ENCODE assay signal across 8 cellular contexts in the genomic region with DNA sequence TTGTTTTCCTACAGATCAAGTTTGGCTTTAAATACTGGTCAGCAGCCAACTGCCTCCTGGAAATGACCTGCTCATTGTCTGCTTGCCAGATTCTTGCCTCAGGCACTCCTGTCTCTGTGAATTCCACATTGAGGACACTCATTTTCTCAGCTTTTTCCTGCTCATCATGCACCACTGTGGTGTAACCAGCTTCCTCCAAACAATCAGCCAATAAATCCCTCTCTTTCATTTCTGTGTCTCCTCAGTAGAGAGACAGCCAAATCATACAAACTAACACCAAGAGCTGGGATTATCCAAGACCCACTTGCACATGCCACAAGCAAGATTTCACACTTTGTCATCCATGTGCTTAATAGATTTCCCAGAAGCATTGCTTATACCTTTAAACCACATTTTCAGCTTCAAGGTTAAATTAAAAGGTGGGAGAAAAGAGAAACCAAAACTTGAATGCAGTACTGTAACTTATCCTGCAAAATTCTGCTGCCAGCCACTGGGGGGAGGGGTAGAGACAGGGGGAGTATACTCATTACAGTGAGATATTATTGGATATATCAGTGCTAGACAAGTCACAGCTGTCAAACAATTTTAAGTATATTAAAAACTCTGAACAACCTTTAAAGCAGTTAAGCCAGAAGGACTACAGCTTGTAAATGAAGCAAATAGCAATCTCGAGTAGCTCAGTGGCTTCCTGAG.
DNase-seq lines count a peak whose midpoint lies in the region; ATAC-seq, FAIRE-seq and TF ChIP-seq lines count a peak whose summit lies in the region.

No MANE protein-coding gene starts in this region.

- peak; percentile 17 for TF ChIP-seq CTCF in D721Med (IDR thresholded peaks at IDR 0.05; ENCODE audit: insufficient read depth, missing control alignments)
- TF ChIP-seq CTCF in HCT116 (IDR thresholded peaks at IDR 0.05 in 2 of 3, conservative IDR thresholded peaks at IDR 0.05 in 1 of 3; ENCODE audit: borderline replicate concordance in 1 of 3, insufficient read depth in 1 of 3, low read depth in 2 of 3, low read length in 2 of 3): peak in 2 of 3 experiments; percentile 10 to 27; a peak in 3 of 6 replicates
- peak in 3 of 6 experiments; percentile 12 to 33 (median 13) for TF ChIP-seq CTCF in Peyer's patch (IDR thresholded peaks at IDR 0.05)
- TF ChIP-seq CTCF in cardiac fibroblast (IDR thresholded peaks at IDR 0.05; ENCODE audit: low read depth, low read length): peak; percentile 11
- peak; percentile 17; the same call in 1 of the 2 replicates for TF ChIP-seq CTCF in HepG2 (CRISPR knock-in tag; IDR thresholded peaks at IDR 0.05)

- TF ChIP-seq RAD21 in HCT116 (IDR thresholded peaks at IDR 0.05; ENCODE audit: low read depth) (0 out of 2 replicates have a peak, but pooled peaks have one; percentile 5), HepG2 (CRISPR knock-in tag; IDR thresholded peaks at IDR 0.05) (no peak)

- DNase-seq in D721Med (ENCODE audit: insufficient read length, low spot score): no peak
- peak; percentile 15 for DNase-seq in HCT116 (ENCODE audit: low read depth, low spot score)
- DNase-seq in Peyer's patch: peak in 1 of 3 donors; percentile 58
- peak; percentile 97 to 98 for DNase-seq in cardiac fibroblast (ENCODE audit: low read depth in 2 of 2)
- peak; percentile 9 for DNase-seq in HepG2 (ENCODE audit: low spot score)
- DNase-seq in DMS114 treated with DMSO at 0.1 percent for 48 hours (lab: John Stamatoyannopoulos, UW; ENCODE audit: unreplicated experiment): no peak
- no peak for DNase-seq in posterior cingulate gyrus

- no peaks in the 10 kb centered on the region for H3K27me3 Mint-ChIP-seq in stimulated activated naive CD8-positive, alpha-beta T cell treated with anti-CD3 and anti-CD28 coated beads, Interleukin-15, Interleukin-2, amounts not matched to agents 100 ng/mL and 50 ng/mL, for 24 hours

- ATAC-seq in HCT116 (no peak; the same call in none of the 2 replicates), HepG2 (peak; percentile 65)

- peak overlapping the region; percentile 31; the same call in 1 of the 2 replicates for H3K27ac ChIP-seq in HCT116 (ENCODE audit: low read depth, low read length)
- peak overlapping the region in 3 of 4 donors; percentile 25 to 67 (median 64) for H3K27ac ChIP-seq in Peyer's patch
- no peak overlapping the region for H3K27ac ChIP-seq in HepG2 (ENCODE audit: extremely low read length, insufficient read depth, low read length)

- H3K4me2 ChIP-seq in HCT116 (ENCODE audit: low read length) (peak overlapping the region; percentile 22; the same call in 1 of the 2 replicates), HepG2 (ENCODE audit: low read depth, low read length) (no peak overlapping the region)

- H2AFZ ChIP-seq in HCT116 (ENCODE audit: low read depth, low read length, poor library complexity, severe bottlenecking) (no peak overlapping the region), HepG2 (ENCODE audit: low read length) (no peak overlapping the region)

- BruUV-seq in HCT116 (replicated peaks; lab: Mats Ljungman, UMichigan) (no TSS peak), HepG2 (replicated peaks; lab: Mats Ljungman, UMichigan) (no TSS peak)

- TF ChIP-seq POLR2A in HCT116 (IDR thresholded peaks at IDR 0.05; ENCODE audit: borderline replicate concordance, extremely low read depth, insufficient read depth, insufficient read length): no peak
- no peak for TF ChIP-seq POLR2A in Peyer's patch (IDR thresholded peaks at IDR 0.05)
- TF ChIP-seq POLR2A in HepG2 (IDR thresholded peaks at IDR 0.05; ENCODE audit: insufficient read depth in 1 of 2, low read depth in 2 of 2, low read length in 2 of 2): no peak

- H3K4me3 ChIP-seq in HCT116 (replicated peaks in 1 of 2; ENCODE audit: low read depth in 1 of 2, low read length in 2 of 2): no peak overlapping the region
- H3K4me3 ChIP-seq in Peyer's patch: peak overlapping the region in 1 of 4 donors; percentile 4
- peak overlapping the region; percentile 6 to 34 for H3K4me3 ChIP-seq in cardiac fibroblast (replicated peaks in 1 of 2; ENCODE audit: low read depth in 2 of 2, low read length in 2 of 2)
- no peak overlapping the region for H3K4me3 ChIP-seq in HepG2 (replicated peaks in 1 of 3; ENCODE audit: insufficient read depth in 1 of 3, low read depth in 2 of 3, low read length in 3 of 3)

- H3K4me3 Mint-ChIP-seq in stimulated activated naive CD8-positive, alpha-beta T cell treated with anti-CD3 and anti-CD28 coated beads, Interleukin-15, Interleukin-2, amounts not matched to agents 100 ng/mL and 50 ng/mL, for 24 hours: no peak overlapping the region

- in situ Hi-C loops in HepG2 (cut with HindIII; ENCODE audit: extremely low pct_ligation_motif_present, low pct_unique_long_range_greater_than_20kb): no loop called here

- H3K9me3 Mint-ChIP-seq in stimulated activated naive CD8-positive, alpha-beta T cell treated with anti-CD3 and anti-CD28 coated beads, Interleukin-15, Interleukin-2, amounts not matched to agents 100 ng/mL and 50 ng/mL, for 24 hours: no peaks in the 10 kb centered on the region

- H3K36me3 ChIP-seq in HCT116 (ENCODE audit: control insufficient read depth in 1 of 2, insufficient read depth in 2 of 2, low read length in 2 of 2) (no peaks in the 10 kb centered on the region), Peyer's patch (no peaks in the 10 kb centered on the region), HepG2 (replicated peaks in 1 of 2; ENCODE audit: control insufficient read depth in 1 of 2, insufficient read depth in 2 of 2, low read length in 2 of 2) (0 out of 5 replicates have a peak, but pooled peaks cover 0 to 3% of the 10 kb centered on the region in 2 experiments)

- H3K79me2 ChIP-seq in HCT116 (ENCODE audit: insufficient read depth, low read length): peaks cover 60% of the 10 kb centered on the region
- peaks cover 21% of the 10 kb centered on the region for H3K79me2 ChIP-seq in HepG2 (ENCODE audit: insufficient read depth, low read length)

- no peaks in the 10 kb centered on the region for H3K9me3 ChIP-seq in HCT116 (ENCODE audit: control insufficient read depth in 1 of 2, insufficient read depth in 1 of 2, low read depth in 1 of 2, low read length in 2 of 2)
- H3K9me3 ChIP-seq in Peyer's patch: no peaks in the 10 kb centered on the region
- no peaks in the 10 kb centered on the region for H3K9me3 ChIP-seq in HepG2 (ENCODE audit: low read length)

- RAD21 ChIA-PET in HCT116 (lab: Charles Lee; ENCODE audit: low non-redundant PET in 1 of 2, low total read pairs in 2 of 2, uncharacterized antibody in 2 of 2, unreplicated experiment in 2 of 2): no interaction called here

- 90% methylated on average over 1 of the region's 1 CpG for WGBS in HepG2 (ENCODE audit: low lambda C conversion rate)

- FAIRE-seq in D721Med (lab: Jason Lieb, UNC) (peak; percentile 76), HepG2 (lab: Jason Lieb, UNC) (no peak)

- H3K27ac Mint-ChIP-seq in stimulated activated naive CD8-positive, alpha-beta T cell treated with anti-CD3 and anti-CD28 coated beads, Interleukin-15, Interleukin-2, amounts not matched to agents 100 ng/mL and 50 ng/mL, for 24 hours: peak overlapping the region; percentile 3

- H4K20me1 ChIP-seq in HCT116 (ENCODE audit: insufficient read depth) (peaks cover 8% of the 10 kb centered on the region), HepG2 (ENCODE audit: insufficient read depth, low read length) (no peaks in the 10 kb centered on the region)

- H3K36me3 Mint-ChIP-seq in stimulated activated naive CD8-positive, alpha-beta T cell treated with anti-CD3 and anti-CD28 coated beads, Interleukin-15, Interleukin-2, amounts not matched to agents 100 ng/mL and 50 ng/mL, for 24 hours (ENCODE audit: low read depth): peaks cover 16% of the 10 kb centered on the region

- intact Hi-C loops in HCT116 (cut with micrococcal nuclease): no loop called here
- intact Hi-C loops in HepG2 (cut with micrococcal nuclease; ENCODE audit: unreplicated experiment): no loop called here
- intact Hi-C loops in posterior cingulate gyrus (cut with DNase I): no loop called here

- H3K4me1 Mint-ChIP-seq in stimulated activated naive CD8-positive, alpha-beta T cell treated with anti-CD3 and anti-CD28 coated beads, Interleukin-15, Interleukin-2, amounts not matched to agents 100 ng/mL and 50 ng/mL, for 24 hours (ENCODE audit: low read depth): peaks cover 55% of the 10 kb centered on the region

- H3K9ac ChIP-seq in HCT116 (ENCODE audit: low read length) (no peak overlapping the region), HepG2 (ENCODE audit: insufficient read depth, low read depth, low read length) (no peak overlapping the region)

- CTCF ChIA-PET in HCT116 (lab: Charles Lee): no interaction called here
- CTCF ChIA-PET in HepG2 (lab: Yijun Ruan, JAX; ENCODE audit: low intra/inter-chr PET ratio, low total read pairs): no interaction called here

- TF ChIP-seq EP300 in HepG2 (IDR thresholded peaks at IDR 0.05; ENCODE audit: low read depth in 2 of 2, low read length in 2 of 2) (no peak), HepG2 (CRISPR knock-in tag; IDR thresholded peaks at IDR 0.05; ENCODE audit: borderline replicate concordance) (no peak)

- POLR2A ChIA-PET in HCT116 (lab: Charles Lee): no interaction called here
- POLR2A ChIA-PET in HepG2 (lab: Yijun Ruan, JAX): no interaction called here

- no peaks in the 10 kb centered on the region for H3K9me2 ChIP-seq in HCT116 (ENCODE audit: insufficient read depth)

- H3K4me1 ChIP-seq in HCT116 (ENCODE audit: control insufficient read depth in 1 of 2, insufficient read depth in 2 of 2, low read length in 2 of 2) (peaks cover 12 to 15% of the 10 kb centered on the region in 2 experiments), Peyer's patch (peaks cover 0 to 44% (median 0%) of the 10 kb centered on the region in 4 donors), HepG2 (ENCODE audit: insufficient read depth, low read length) (peaks cover 22% of the 10 kb centered on the region)

- H3K27me3 ChIP-seq in HCT116 (ENCODE audit: insufficient read depth, low read length) (no peaks in the 10 kb centered on the region), Peyer's patch (no peaks in the 10 kb centered on the region), HepG2 (ENCODE audit: control insufficient read depth in 1 of 2, insufficient read depth in 2 of 2, low read length in 2 of 2) (no peaks in the 10 kb centered on the region)

TF ChIP-seq in HCT116, 20 proteins besides CTCF, POLR2A, EP300 and RAD21 (continues in another document):
- TF ChIP-seq, protein P1, sequence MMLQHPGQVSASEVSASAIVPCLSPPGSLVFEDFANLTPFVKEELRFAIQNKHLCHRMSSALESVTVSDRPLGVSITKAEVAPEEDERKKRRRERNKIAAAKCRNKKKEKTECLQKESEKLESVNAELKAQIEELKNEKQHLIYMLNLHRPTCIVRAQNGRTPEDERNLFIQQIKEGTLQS (IDR thresholded peaks at IDR 0.05): no peak
- peak; percentile 48; the same call in 1 of the 2 replicates for TF ChIP-seq CBX3 (IDR thresholded peaks at IDR 0.05; ENCODE audit: low read depth)
- TF ChIP-seq SP1 (IDR thresholded peaks at IDR 0.05; ENCODE audit: low read depth): peak; percentile 42

TF ChIP-seq in HepG2, 621 proteins besides CTCF, POLR2A, EP300 and RAD21 (continues in another document):
- TF ChIP-seq ZNF562 (CRISPR knock-in tag; IDR thresholded peaks at IDR 0.05; ENCODE audit: borderline replicate concordance) (no peak), GATAD2A (CRISPR knock-in tag; IDR thresholded peaks at IDR 0.05) (no peak), ZNF121 (CRISPR knock-in tag; IDR thresholded peaks at IDR 0.05) (no peak), NPAS2 (CRISPR knock-in tag; IDR thresholded peaks at IDR 0.05; ENCODE audit: borderline replicate concordance) (no peak), SIX4 (CRISPR knock-in tag; IDR thresholded peaks at IDR 0.05) (no peak), ZNF138 (CRISPR knock-in tag; IDR thresholded peaks at IDR 0.05; ENCODE audit: low read depth) (no peak)

Comparison
In these comparisons a context has a peak if more than half of its experiments do, and no peak if none do; other contexts are left out.
1. DNase-seq: peak in HCT116 (single experiment), cardiac fibroblast (2 of 2) and HepG2 (single experiment); none in D721Med (single experiment), DMS114 treated with DMSO at 0.1 percent for 48 hours (single experiment) and posterior cingulate gyrus (0 of 10).
2. H3K4me3 ChIP-seq: peak in cardiac fibroblast (2 of 2); none in HCT116 (0 of 2) and HepG2 (0 of 3).